ENCODE assay signal across 8 cellular contexts in genomic region chr5:149442563-149443182, GRCh38.
DNase-seq lines count a peak whose midpoint lies in the region; ATAC-seq, FAIRE-seq and TF ChIP-seq lines count a peak whose summit lies in the region.

No MANE protein-coding gene starts in this region.

- ATAC-seq in GM21423 (IDR thresholded peaks at IDR 0.05; ENCODE audit: unreplicated experiment), result peak; percentile 72
- ATAC-seq in gastrocnemius medialis, result peak; percentile 77 to 88
- no peak for ATAC-seq in GM18873 (IDR thresholded peaks at IDR 0.05; ENCODE audit: low FRiP score, unreplicated experiment)

- no peak overlapping the region for H3K4me2 ChIP-seq in astrocyte (ENCODE audit: low read length)

- TF ChIP-seq POLR2A in gastrocnemius medialis (IDR thresholded peaks at IDR 0.05), result no peak

- H3K4me1 ChIP-seq in astrocyte (ENCODE audit: insufficient read depth, low read length) (peaks cover 27% of the 10 kb centered on the region), gastrocnemius medialis (peaks cover 5 to 17% of the 10 kb centered on the region in 2 donors)

- no peak overlapping the region for H3K4me3 ChIP-seq in LNCaP clone FGC (ENCODE audit: low read depth, low read length)
- H3K4me3 ChIP-seq in astrocyte (ENCODE audit: insufficient read depth, low read depth, low read length), result no peak overlapping the region
- no peak overlapping the region for H3K4me3 ChIP-seq in gastrocnemius medialis

- no peak overlapping the region for H3K9ac ChIP-seq in astrocyte (ENCODE audit: low read length)

- H3K36me3 Mint-ChIP-seq in astrocyte (ENCODE audit: low read depth, unreplicated experiment), result no peaks in the 10 kb centered on the region

- H3K27ac ChIP-seq in astrocyte (ENCODE audit: low read depth, low read length) (peak overlapping the region; percentile 22), gastrocnemius medialis (peak overlapping the region; percentile 29 to 85 (median 78))

- H3K27ac Mint-ChIP-seq in astrocyte (ENCODE audit: unreplicated experiment), result peak overlapping the region; percentile 75

- TF ChIP-seq CTCF in LNCaP clone FGC (IDR thresholded peaks at IDR 0.05; ENCODE audit: control insufficient read depth, extremely low read depth, insufficient read depth) (peak; percentile 92), astrocyte (IDR thresholded peaks at IDR 0.05; ENCODE audit: insufficient read depth, low read depth, low read length) (peak; percentile 83), gastrocnemius medialis (IDR thresholded peaks at IDR 0.05 in 4 of 5, conservative IDR thresholded peaks at IDR 0.05 in 1 of 5) (peak; percentile 90 to 97 (median 95))

- H2AFZ ChIP-seq in astrocyte (ENCODE audit: low read depth, low read length), result peak overlapping the region; percentile 44

- H3K9me3 ChIP-seq in astrocyte (ENCODE audit: insufficient read depth, low read depth, low read length), result no peaks in the 10 kb centered on the region
- no peaks in the 10 kb centered on the region for H3K9me3 ChIP-seq in gastrocnemius medialis

- no peak overlapping the region for H3K4me3 Mint-ChIP-seq in astrocyte (ENCODE audit: unreplicated experiment)

- H3K27me3 ChIP-seq in astrocyte (ENCODE audit: insufficient read depth, low read length) (no peaks in the 10 kb centered on the region), gastrocnemius medialis (no peaks in the 10 kb centered on the region)

- intact Hi-C loops in gastrocnemius medialis (cut with DNase I; ENCODE audit: low total_unique reads), result loop anchor here (1.0 kb wide), 2 partner anchors 109 to 122 kb away; partner anchors contain the start of gene CSNK1A1

- no peaks in the 10 kb centered on the region for H3K9me3 Mint-ChIP-seq in astrocyte (ENCODE audit: unreplicated experiment)

- H3K4me1 Mint-ChIP-seq in astrocyte (ENCODE audit: low read depth, unreplicated experiment), result peaks cover 32% of the 10 kb centered on the region

- FAIRE-seq in astrocyte (lab: Jason Lieb, UNC), result no peak

- no peaks in the 10 kb centered on the region for H3K27me3 Mint-ChIP-seq in astrocyte (ENCODE audit: low read depth, unreplicated experiment)

- DNase-seq in COR-L47 (lab: John Stamatoyannopoulos, UW) (peak; percentile 42), LNCaP clone FGC (ENCODE audit: low read depth) (peak; percentile 56), T1000 (lab: John Stamatoyannopoulos, UW) (peak; percentile 82), astrocyte (ENCODE audit: low read depth) (no peak), hippocampal formation (lab: John Stamatoyannopoulos, UW) (peak; percentile 18 to 68), gastrocnemius medialis (peak; percentile 62 to 80)

- in situ Hi-C loops in gastrocnemius medialis (cut with MboI; ENCODE audit: low sequenced_read_pairs in 4 of 4), result loop anchor here in 1 of 4 donors (5.0 kb wide), 1 partner anchor 110 kb away; the partner anchor contains the start of gene CSNK1A1

- no peaks in the 10 kb centered on the region for H4K20me1 ChIP-seq in astrocyte (ENCODE audit: insufficient read depth, low read length)

- no peaks in the 10 kb centered on the region for H3K79me2 ChIP-seq in astrocyte (ENCODE audit: insufficient read depth, low read length)

- H3K36me3 ChIP-seq in astrocyte (ENCODE audit: insufficient read depth, low read length) (no peaks in the 10 kb centered on the region), gastrocnemius medialis (no peaks in the 10 kb centered on the region)
